ENCODE assay signal across 17 cellular contexts in genomic region chr7:71612892-71613291, GRCh38.
DNase-seq lines count a peak whose midpoint lies in the region; ATAC-seq and TF ChIP-seq lines count a peak whose summit lies in the region.
"Had no signal": no experiment of that assay in that cellular context is flagged by ENCODE, and none has a peak within 500 bp of the region (broad histone marks: within the 10 kb centered on the region; RNA-seq: fewer than 3 reads in every experiment).

No MANE protein-coding gene starts in this region.

- peaks cover 49% of the 10 kb centered on the region for H3K4me1 Mint-ChIP-seq in brain
- H3K4me1 Mint-ChIP-seq in naive thymus-derived CD4-positive, alpha-beta T cell = peaks cover 0 to 2% (median 0%) of the 10 kb centered on the region in 7 donors
- H3K4me1 Mint-ChIP-seq: activated naive CD8-positive, alpha-beta T cell treated with anti-CD3 and anti-CD28 coated beads, Interleukin-2, amount 50 U/mL, for 24 hours had no signal

- no peak overlapping the region for H3K4me2 ChIP-seq in Karpas-422 (ENCODE audit: low read depth, low read length, poor library complexity, severe bottlenecking)

- H3K9me3 Mint-ChIP-seq in brain = peaks cover 6 to 8% (median 6%) of the 10 kb centered on the region in 5 experiments
- peaks cover 0 to 17% (median 7%) of the 10 kb centered on the region in 11 donors for H3K9me3 Mint-ChIP-seq in naive thymus-derived CD4-positive, alpha-beta T cell

- H3K36me3 ChIP-seq in iPS-20b (ENCODE audit: insufficient read depth, low read depth, low read length) (no peaks in the 10 kb centered on the region), Karpas-422 (ENCODE audit: insufficient read depth, low read length) (no peaks in the 10 kb centered on the region)
- no peaks in the 10 kb centered on the region for H3K36me3 ChIP-seq in naive thymus-derived CD4-positive, alpha-beta T cell (ENCODE audit: control insufficient read depth in 2 of 3, insufficient read depth in 3 of 3, low read length in 3 of 3)
- H3K36me3 ChIP-seq: BE2C had no signal

- intact Hi-C loops in naive thymus-derived CD4-positive, alpha-beta T cell (cut with micrococcal nuclease) = no loop called here

- H3K79me2 ChIP-seq in Karpas-422 (ENCODE audit: low read length) = no peaks in the 10 kb centered on the region

- H3K4me3 Mint-ChIP-seq in brain = peak overlapping the region in 4 of 5 experiments; percentile 49 to 75 (median 55)
- no peak overlapping the region for H3K4me3 Mint-ChIP-seq in naive thymus-derived CD4-positive, alpha-beta T cell
- H3K4me3 Mint-ChIP-seq: activated naive CD8-positive, alpha-beta T cell treated with anti-CD3 and anti-CD28 coated beads, Interleukin-2, amount 50 U/mL, for 24 hours; stimulated activated memory B cell treated with anti-CD40 and anti-IgM and Interleukin-4, amounts not matched to agents 10 μg/mL and 1 μg/mL and 100 μg/mL, for 72 hours had no signal

- H3K4me3 ChIP-seq in iPS-20b (ENCODE audit: low read length) (no peak overlapping the region), Karpas-422 (ENCODE audit: low read length) (no peak overlapping the region)
- no peak overlapping the region for H3K4me3 ChIP-seq in naive thymus-derived CD4-positive, alpha-beta T cell (ENCODE audit: low read length)
- H3K4me3 ChIP-seq: skin epidermis had no signal

- H3K4me1 ChIP-seq in iPS-20b (ENCODE audit: insufficient read depth, low read length) = peaks cover 21% of the 10 kb centered on the region
- no peaks in the 10 kb centered on the region for H3K4me1 ChIP-seq in naive thymus-derived CD4-positive, alpha-beta T cell (ENCODE audit: control insufficient read depth in 2 of 2, insufficient read depth in 2 of 2, low read length in 2 of 2)
- no peaks in the 10 kb centered on the region for H3K4me1 ChIP-seq in Karpas-422 (ENCODE audit: low read length)
- H3K4me1 ChIP-seq: BE2C had no signal

- TF ChIP-seq CTCF in brain (conservative IDR thresholded peaks at IDR 0.05) (no peak), GM20000 (IDR thresholded peaks at IDR 0.05; ENCODE audit: extremely low read depth, missing control alignments) (no peak)

- no peaks in the 10 kb centered on the region for H3K9me2 ChIP-seq in Karpas-422 (replicated peaks; ENCODE audit: insufficient read depth, low read length)

- no peaks in the 10 kb centered on the region for H4K20me1 ChIP-seq in Karpas-422 (ENCODE audit: insufficient read depth, low read depth, low read length)

- POLR2A ChIA-PET in naive thymus-derived CD4-positive, alpha-beta T cell (lab: Charles Lee) = no interaction called here

- peak overlapping the region; percentile 6; the same call in 1 of the 2 replicates for H3K9ac ChIP-seq in iPS-20b (ENCODE audit: low read depth, low read length)
- H3K9ac ChIP-seq in Karpas-422 (ENCODE audit: low read length) = no peak overlapping the region

- H3K27ac Mint-ChIP-seq in brain = peak overlapping the region; percentile 19 to 92 (median 43)
- H3K27ac Mint-ChIP-seq in naive thymus-derived CD4-positive, alpha-beta T cell = no peak overlapping the region
- H3K27ac Mint-ChIP-seq: activated naive CD8-positive, alpha-beta T cell treated with anti-CD3 and anti-CD28 coated beads, Interleukin-2, amount 50 U/mL, for 24 hours; stimulated activated memory B cell treated with anti-CD40 and anti-IgM and Interleukin-4, amounts not matched to agents 10 μg/mL and 1 μg/mL and 100 μg/mL, for 72 hours had no signal

- peaks cover 4% of the 10 kb centered on the region for H3K36me3 Mint-ChIP-seq in brain
- peaks cover 0 to 2% (median 0%) of the 10 kb centered on the region in 5 donors for H3K36me3 Mint-ChIP-seq in naive thymus-derived CD4-positive, alpha-beta T cell
- H3K36me3 Mint-ChIP-seq: stimulated activated memory B cell treated with anti-CD40 and anti-IgM and Interleukin-4, amounts not matched to agents 10 μg/mL and 1 μg/mL and 100 μg/mL, for 72 hours had no signal

- DNase-seq in NCI-H1092 (lab: John Stamatoyannopoulos, UW) (peak; percentile 28), superior temporal gyrus (ENCODE audit: extremely low spot score) (peak; percentile 55), Kasumi-1 (lab: John Stamatoyannopoulos, UW) (no peak), GM20000 (ENCODE audit: low spot score) (no peak), Karpas-422 (no peak)
- no peak for DNase-seq in naive thymus-derived CD4-positive, alpha-beta T cell
- DNase-seq: activated CD4-positive, alpha-beta T cell treated with anti-CD3 and anti-CD28 coated beads, Interleukin-2, amount 50 U/mL, for 4 hours; activated naive CD8-positive, alpha-beta T cell treated with anti-CD3 and anti-CD28 coated beads, Interleukin-2, amount 50 U/mL, for 24 hours; activated T-cell treated with anti-CD3 and anti-CD28 coated beads, Interleukin-2, amount 50 U/mL, for 48 hours; BE2C; cortex of kidney; DMS153; NCI-H2227 treated with DMSO at 0.1 percent for 48 hours had no signal

- no peak for ATAC-seq in naive thymus-derived CD4-positive, alpha-beta T cell
- ATAC-seq: activated naive CD8-positive, alpha-beta T cell treated with anti-CD3 and anti-CD28 coated beads, Interleukin-2, amount 50 U/mL, for 24 hours; stimulated activated memory B cell treated with anti-CD40 and anti-IgM and Interleukin-4, amounts not matched to agents 10 μg/mL and 1 μg/mL and 100 μg/mL, for 72 hours had no signal

- H3K27ac ChIP-seq in iPS-20b (ENCODE audit: low read length) = no peak overlapping the region
- H3K27ac ChIP-seq in naive thymus-derived CD4-positive, alpha-beta T cell (ENCODE audit: low read depth, low read length) = no peak overlapping the region
- no peak overlapping the region for H3K27ac ChIP-seq in Karpas-422 (ENCODE audit: low read length)

- H3K9me3 ChIP-seq in iPS-20b (ENCODE audit: insufficient read depth, low read depth, low read length) (no peaks in the 10 kb centered on the region), Karpas-422 (ENCODE audit: low read length) (no peaks in the 10 kb centered on the region)
- H3K9me3 ChIP-seq in naive thymus-derived CD4-positive, alpha-beta T cell (ENCODE audit: control insufficient read depth in 2 of 3, low read length in 3 of 3) = no peaks in the 10 kb centered on the region
- H3K9me3 ChIP-seq: BE2C had no signal

- H3K27me3 Mint-ChIP-seq in brain = no peaks in the 10 kb centered on the region
- H3K27me3 Mint-ChIP-seq in naive thymus-derived CD4-positive, alpha-beta T cell = no peaks in the 10 kb centered on the region
- H3K27me3 Mint-ChIP-seq: activated naive CD8-positive, alpha-beta T cell treated with anti-CD3 and anti-CD28 coated beads, Interleukin-2, amount 50 U/mL, for 24 hours; stimulated activated memory B cell treated with anti-CD40 and anti-IgM and Interleukin-4, amounts not matched to agents 10 μg/mL and 1 μg/mL and 100 μg/mL, for 72 hours had no signal

- H3K27me3 ChIP-seq in iPS-20b (ENCODE audit: insufficient read depth, low read length) (no peaks in the 10 kb centered on the region), Karpas-422 (ENCODE audit: low read length) (no peaks in the 10 kb centered on the region)
- no peaks in the 10 kb centered on the region for H3K27me3 ChIP-seq in naive thymus-derived CD4-positive, alpha-beta T cell (ENCODE audit: control insufficient read depth in 2 of 2, insufficient read depth in 2 of 2, low read length in 2 of 2)
- H3K27me3 ChIP-seq: BE2C had no signal

- CTCF ChIA-PET in naive thymus-derived CD4-positive, alpha-beta T cell (lab: Charles Lee) = no interaction called here

- H2AFZ ChIP-seq in Karpas-422 (ENCODE audit: low read length) = no peak overlapping the region

Comparison
In these comparisons a context has a peak if more than half of its experiments do, and no peak if none do; other contexts are left out.
1. DNase-seq: peak in NCI-H1092 (single experiment) and superior temporal gyrus (single experiment); none in Kasumi-1 (0 of 2), naive thymus-derived CD4-positive, alpha-beta T cell (0 of 9), GM20000 (single experiment) and Karpas-422 (single experiment).
2. H3K27ac Mint-ChIP-seq: peak in brain (5 of 5); none in naive thymus-derived CD4-positive, alpha-beta T cell (0 of 9).
3. H3K4me3 Mint-ChIP-seq: peak in brain (4 of 5); none in naive thymus-derived CD4-positive, alpha-beta T cell (0 of 10).